In genomic region chr6:148831064-148831463, GRCh38 we compare ENCODE assay signal across 10 cellular contexts.
DNase-seq lines count a peak whose midpoint lies in the region; ATAC-seq and TF ChIP-seq lines count a peak whose summit lies in the region.
"Had no signal": no experiment of that assay in that cellular context is flagged by ENCODE, and none has a peak within 500 bp of the region (broad histone marks: within the 10 kb centered on the region; RNA-seq: fewer than 3 reads in every experiment).

No MANE protein-coding gene starts in this region.

- peak overlapping the region in 2 of 3 donors; percentile 57 to 87 for H3K27ac Mint-ChIP-seq in CD4-positive, CD25-positive, alpha-beta regulatory T cell
- peak overlapping the region; percentile 94 for H3K27ac Mint-ChIP-seq in T-helper 17 cell

- H3K36me3 Mint-ChIP-seq in CD4-positive, CD25-positive, alpha-beta regulatory T cell = no peaks in the 10 kb centered on the region
- no peaks in the 10 kb centered on the region for H3K36me3 Mint-ChIP-seq in T-helper 17 cell (ENCODE audit: low read depth)

- no peak overlapping the region for H3K27ac ChIP-seq in CD4-positive, CD25-positive, alpha-beta regulatory T cell (ENCODE audit: insufficient read depth, low read length, poor library complexity, severe bottlenecking)
- H3K27ac ChIP-seq: BLaER1 had no signal

- peak overlapping the region; percentile 83 for H3K4me3 ChIP-seq in CD4-positive, CD25-positive, alpha-beta regulatory T cell (ENCODE audit: low read depth, low read length)
- H3K4me3 ChIP-seq in epithelial cell of esophagus (ENCODE audit: low read length) = no peak overlapping the region
- H3K4me3 ChIP-seq: BLaER1 had no signal

- no peaks in the 10 kb centered on the region for H3K36me3 ChIP-seq in CD4-positive, CD25-positive, alpha-beta regulatory T cell (ENCODE audit: control insufficient read depth, insufficient read depth, low read length)
- H3K36me3 ChIP-seq: BLaER1 had no signal

- peak; percentile 66 to 73 for ATAC-seq in CD4-positive, CD25-positive, alpha-beta regulatory T cell (ENCODE audit: low read depth in 2 of 2)
- ATAC-seq in GM21515 (IDR thresholded peaks at IDR 0.05; ENCODE audit: unreplicated experiment) (peak; percentile 52), T-helper 17 cell (peak; percentile 83), HG02798 (IDR thresholded peaks at IDR 0.05; ENCODE audit: poor library complexity, unreplicated experiment) (no peak), HG03025 (IDR thresholded peaks at IDR 0.05; ENCODE audit: low FRiP score, unreplicated experiment) (no peak)
- ATAC-seq: Panc1 had no signal

- H3K9me3 ChIP-seq in CD4-positive, CD25-positive, alpha-beta regulatory T cell (ENCODE audit: control insufficient read depth in 2 of 2, low read length in 2 of 2) = no peaks in the 10 kb centered on the region
- no peaks in the 10 kb centered on the region for H3K9me3 ChIP-seq in T-helper 17 cell (ENCODE audit: control insufficient read depth, low read length, poor library complexity, severe bottlenecking)
- H3K9me3 ChIP-seq: BLaER1 had no signal

- peaks cover 10% of the 10 kb centered on the region for H3K27me3 Mint-ChIP-seq in CD4-positive, CD25-positive, alpha-beta regulatory T cell
- no peaks in the 10 kb centered on the region for H3K27me3 Mint-ChIP-seq in T-helper 17 cell

- TF ChIP-seq CTCF in epithelial cell of esophagus (IDR thresholded peaks at IDR 0.05; ENCODE audit: insufficient read depth, low read depth, low read length, missing control alignments) = no peak

- H3K4me1 Mint-ChIP-seq in CD4-positive, CD25-positive, alpha-beta regulatory T cell = peaks cover 14 to 47% (median 36%) of the 10 kb centered on the region in 4 donors
- peaks cover 25% of the 10 kb centered on the region for H3K4me1 Mint-ChIP-seq in T-helper 17 cell

- peaks cover 0 to 2% (median 0%) of the 10 kb centered on the region in 7 donors for H3K9me3 Mint-ChIP-seq in CD4-positive, CD25-positive, alpha-beta regulatory T cell

- peaks cover 11% of the 10 kb centered on the region for H3K4me1 ChIP-seq in CD4-positive, CD25-positive, alpha-beta regulatory T cell (ENCODE audit: control insufficient read depth, insufficient read depth, low read length, poor library complexity, severe bottlenecking)

- H3K4me3 Mint-ChIP-seq in CD4-positive, CD25-positive, alpha-beta regulatory T cell = peak overlapping the region; percentile 81 to 98 (median 88)
- peak overlapping the region; percentile 89 for H3K4me3 Mint-ChIP-seq in T-helper 17 cell

- no peaks in the 10 kb centered on the region for H3K27me3 ChIP-seq in CD4-positive, CD25-positive, alpha-beta regulatory T cell (ENCODE audit: control insufficient read depth, insufficient read depth, low read length)
- H3K27me3 ChIP-seq: BLaER1 had no signal

- DNase-seq in CD4-positive, CD25-positive, alpha-beta regulatory T cell = peak in 2 of 3 donors; percentile 30 to 73
- DNase-seq in T-helper 17 cell = peak in 1 of 3 donors; percentile 15
- peak; percentile 33 for DNase-seq in epithelial cell of esophagus (ENCODE audit: low read depth)
- no peak for DNase-seq in NCI-H1417 treated with DMSO at 0.1 percent for 48 hours (lab: John Stamatoyannopoulos, UW)
- DNase-seq in NCI-H524 (lab: John Stamatoyannopoulos, UW) = no peak

Comparison
In these comparisons a context has a peak if more than half of its experiments do, and no peak if none do; other contexts are left out.
1. ATAC-seq: peak in CD4-positive, CD25-positive, alpha-beta regulatory T cell (2 of 2), GM21515 (single experiment) and T-helper 17 cell (single experiment); none in HG02798 (single experiment) and HG03025 (single experiment).
2. DNase-seq: peak in CD4-positive, CD25-positive, alpha-beta regulatory T cell (2 of 3) and epithelial cell of esophagus (single experiment); none in NCI-H1417 treated with DMSO at 0.1 percent for 48 hours (single experiment) and NCI-H524 (0 of 2).